In the genomic region with DNA sequence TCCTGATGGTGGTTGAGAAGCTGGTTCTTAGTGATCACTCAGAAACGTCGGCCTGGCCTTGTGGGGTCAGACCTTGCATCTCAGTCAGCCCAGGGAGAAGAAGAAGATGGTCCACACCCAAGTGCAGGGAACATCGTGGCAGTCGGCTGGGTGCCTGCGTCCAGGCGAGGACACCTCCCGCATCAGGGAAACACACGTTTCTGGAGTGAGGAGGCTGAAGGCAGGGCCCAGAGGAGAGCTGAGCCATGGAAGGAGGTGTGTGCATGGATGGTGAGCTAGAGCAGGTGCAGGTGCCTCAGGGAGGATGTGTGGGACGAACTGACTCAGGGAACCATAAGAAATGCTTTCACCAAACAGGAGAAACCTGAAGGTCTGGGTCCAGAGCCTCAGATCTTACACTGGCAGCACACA, we compare ENCODE assay signal across 1 cellular context.
TF ChIP-seq lines count a peak whose summit lies in the region.

No MANE protein-coding gene starts in this region.

TF ChIP-seq in H1, 55 proteins besides CTCF, POLR2A, EP300 and RAD21:
- no peak for TF ChIP-seq CHD2 (IDR thresholded peaks at IDR 0.05; ENCODE audit: low read length)
- TF ChIP-seq KDM1A (IDR thresholded peaks at IDR 0.05; ENCODE audit: borderline replicate concordance, low read length) = no peak
- TF ChIP-seq RNF2 (IDR thresholded peaks at IDR 0.05; ENCODE audit: borderline replicate concordance, low read depth, low read length, missing control alignments, poor library complexity, severe bottlenecking) = no peak
- no peak for TF ChIP-seq POU5F1 (IDR thresholded peaks at IDR 0.05; ENCODE audit: low read depth, low read length)
- TF ChIP-seq SP2 (IDR thresholded peaks at IDR 0.05; ENCODE audit: low read length) = no peak
- no peak for TF ChIP-seq CBX5 (IDR thresholded peaks at IDR 0.05; ENCODE audit: low read depth, low read length)
- no peak for TF ChIP-seq HDAC6 (IDR thresholded peaks at IDR 0.05; ENCODE audit: low read depth, low read length)
- TF ChIP-seq TAF1 (IDR thresholded peaks at IDR 0.05; ENCODE audit: low read depth, low read length) = no peak
